In genomic region chr13:30803791-30804190, GRCh38 we compare ENCODE assay signal across 15 cellular contexts.
DNase-seq lines count a peak whose midpoint lies in the region; ATAC-seq and TF ChIP-seq lines count a peak whose summit lies in the region.
"Had no signal": no experiment of that assay in that cellular context is flagged by ENCODE, and none has a peak within 500 bp of the region (broad histone marks: within the 10 kb centered on the region; RNA-seq: fewer than 3 reads in every experiment).

No MANE protein-coding gene starts in this region.

- H2BK5ac ChIP-seq in IMR-90 (ENCODE audit: low read depth, low read length, poor library complexity, severe bottlenecking) = no peak overlapping the region

- WGBS in IMR-90 (ENCODE audit: extremely low coverage in 2 of 2, insufficient read length in 1 of 2), 2 experiments = 65% methylated on average over 4 of the region's 5 CpGs; no CpG with 5 or more reads in 1 of the 2 experiments
- WGBS in suprapubic skin = 80% methylated on average over 4 of the region's 5 CpGs

- TF ChIP-seq EP300 in suprapubic skin (IDR thresholded peaks at IDR 0.05) = no peak

- TF ChIP-seq RAD21 in IMR-90 (IDR thresholded peaks at IDR 0.05; ENCODE audit: low read length) = no peak

- peak overlapping the region; percentile 84 for H3K4ac ChIP-seq in IMR-90 (ENCODE audit: low read depth, low read length)

- H3K9me1 ChIP-seq in IMR-90 (ENCODE audit: insufficient read depth, low read length) = peaks cover 5% of the 10 kb centered on the region; the same call in 1 of the 2 replicates

- in situ Hi-C loops in IMR-90 (cut with MboI; ENCODE audit: low sequenced_read_pairs) = loop anchor here (10.0 to 25.0 kb wide), 3 partner anchors 211 to 669 kb away; partner anchors contain the start of gene HMGB1

- H3K56ac ChIP-seq in IMR-90 (ENCODE audit: extremely low read depth, insufficient read depth, low read length) = no peak overlapping the region

- H3K27me3 ChIP-seq in IMR-90 (ENCODE audit: control insufficient read depth, insufficient read depth, low read length) (no peaks in the 10 kb centered on the region), breast epithelium (no peaks in the 10 kb centered on the region), muscle layer of duodenum (ENCODE audit: low read depth, low read length) (no peaks in the 10 kb centered on the region), suprapubic skin (no peaks in the 10 kb centered on the region)
- H3K27me3 ChIP-seq: adrenal gland, uterus had no signal

- no peak overlapping the region for H2AK9ac ChIP-seq in IMR-90 (replicated peaks; ENCODE audit: low read depth, low read length, poor library complexity)

- H3K4me1 ChIP-seq in IMR-90 (ENCODE audit: control insufficient read depth, insufficient read depth, low read length) (peaks cover 17% of the 10 kb centered on the region), breast epithelium (peaks cover 9 to 15% of the 10 kb centered on the region in 2 donors), muscle layer of duodenum (ENCODE audit: control insufficient read depth in 1 of 2, insufficient read depth in 2 of 2, low read length in 2 of 2) (peaks cover 6 to 8% of the 10 kb centered on the region in 2 donors), suprapubic skin (peaks cover 35% of the 10 kb centered on the region)
- H3K4me1 ChIP-seq: uterus had no signal

- H3K14ac ChIP-seq in IMR-90 (replicated peaks; ENCODE audit: low read depth, low read length) = 0 out of 2 replicates have a peak overlapping the region, but pooled peaks have one; percentile 57

- no peak for DNase-seq in IMR-90
- no peak for DNase-seq in breast epithelium (ENCODE audit: low spot score in 2 of 2)
- DNase-seq in suprapubic skin (ENCODE audit: low spot score in 2 of 2) = no peak
- no peak for DNase-seq in HuH-7 (ENCODE audit: low spot score)
- DNase-seq in COR-L47 (lab: John Stamatoyannopoulos, UW) = no peak
- DNase-seq: activated CD4-positive, alpha-beta T cell treated with anti-CD3 and anti-CD28 coated beads, Interleukin-2, amount 10 ng/mL, durations not matched to agents 7 days and 5 days; activated T-cell treated with anti-CD3 and anti-CD28 coated beads, Interleukin-2, amount 50 U/mL, for 24 hours; DND-41; left colon; NCI-H1092; NCI-H2171; uterus had no signal

- H3K36me3 ChIP-seq in IMR-90 (ENCODE audit: control insufficient read depth, insufficient read depth, low read length) (no peaks in the 10 kb centered on the region), breast epithelium (no peaks in the 10 kb centered on the region), muscle layer of duodenum (ENCODE audit: control insufficient read depth in 1 of 2, insufficient read depth in 2 of 2, low read length in 2 of 2) (no peaks in the 10 kb centered on the region), suprapubic skin (no peaks in the 10 kb centered on the region)
- H3K36me3 ChIP-seq: adrenal gland, uterus had no signal

- H2BK15ac ChIP-seq in IMR-90 (ENCODE audit: low read depth, low read length) = peak overlapping the region; percentile 78; the same call in 2 of the 3 replicates

- CTCF ChIA-PET in IMR-90 (lab: Yijun Ruan, JAX) = no interaction called here

- peak overlapping the region; percentile 65; the same call in 1 of the 2 replicates for H2BK20ac ChIP-seq in IMR-90 (ENCODE audit: low read depth, low read length)

- TF ChIP-seq CTCF in IMR-90 (conservative IDR thresholded peaks at IDR 0.05; ENCODE audit: low read depth, low read length) = no peak
- TF ChIP-seq CTCF in breast epithelium (IDR thresholded peaks at IDR 0.05) = no peak
- no peak for TF ChIP-seq CTCF in suprapubic skin (IDR thresholded peaks at IDR 0.05)

- no peak overlapping the region; the same call in 1 of the 2 replicates for H3K18ac ChIP-seq in IMR-90 (ENCODE audit: low read depth, low read length)

- no peak for TF ChIP-seq POLR2A in IMR-90 (IDR thresholded peaks at IDR 0.05; ENCODE audit: low read depth, low read length)
- no peak for TF ChIP-seq POLR2A in breast epithelium (IDR thresholded peaks at IDR 0.05)
- TF ChIP-seq POLR2A in suprapubic skin (IDR thresholded peaks at IDR 0.05) = no peak

- H3K79me1 ChIP-seq in IMR-90 (ENCODE audit: low read depth in 1 of 2, low read length in 2 of 2) = no peaks in the 10 kb centered on the region

- H3K4me2 ChIP-seq in IMR-90 (ENCODE audit: low read depth, low read length) = no peak overlapping the region

- peak overlapping the region in 1 of 2 experiments; percentile 59; a peak in 1 of 4 replicates for H4K8ac ChIP-seq in IMR-90 (ENCODE audit: low read depth in 2 of 2, low read length in 2 of 2)

- H2BK120ac ChIP-seq in IMR-90 (ENCODE audit: low read depth, low read length) = peak overlapping the region; percentile 94

- H3K9me3 ChIP-seq in IMR-90 (ENCODE audit: control insufficient read depth, insufficient read depth, low read length) (no peaks in the 10 kb centered on the region), breast epithelium (no peaks in the 10 kb centered on the region), muscle layer of duodenum (ENCODE audit: control insufficient read depth in 1 of 2, low read length in 2 of 2) (no peaks in the 10 kb centered on the region), suprapubic skin (no peaks in the 10 kb centered on the region)
- H3K9me3 ChIP-seq: adrenal gland, uterus had no signal

- dilution Hi-C loops in IMR-90 (cut with HindIII; ENCODE audit: low sequenced_read_pairs, unreplicated experiment) = no loop called here

- H3K9ac ChIP-seq in IMR-90 (ENCODE audit: low read depth, low read length) = no peak overlapping the region

- H4K5ac ChIP-seq in IMR-90 (ENCODE audit: low read depth, low read length) = no peak overlapping the region; the same call in 1 of the 2 replicates

- ATAC-seq in IMR-90 (ENCODE audit: low read depth) (no peak), GM21423 (IDR thresholded peaks at IDR 0.05; ENCODE audit: unreplicated experiment) (no peak)

- intact Hi-C loops in IMR-90 (cut with micrococcal nuclease) (loop anchor here (1.0 to 10.0 kb wide), 7 partner anchors 124 to 671 kb away; partner anchors contain the start of gene USPL1), breast epithelium (cut with DNase I; ENCODE audit: low total_unique reads) (no loop called here)

- H3K4me3 ChIP-seq in IMR-90 (ENCODE audit: insufficient read depth, low read depth, low read length) (no peak overlapping the region), breast epithelium (peak overlapping the region in 2 of 3 donors; percentile 50 to 69), muscle layer of duodenum (ENCODE audit: low read depth in 1 of 2, low read length in 2 of 2) (peak overlapping the region; percentile 57 to 61), suprapubic skin (peak overlapping the region; percentile 36)

- no peaks in the 10 kb centered on the region for H4K20me1 ChIP-seq in IMR-90 (ENCODE audit: insufficient read depth, low read length)

- no peak overlapping the region for H3K23ac ChIP-seq in IMR-90 (ENCODE audit: low read depth, low read length)

- POLR2A ChIA-PET in IMR-90 (lab: Charles Lee; ENCODE audit: unreplicated experiment) = no interaction called here

- peak overlapping the region; percentile 56 for H4K91ac ChIP-seq in IMR-90 (ENCODE audit: insufficient read depth, low read depth, low read length)

- H2AK5ac ChIP-seq in IMR-90 (ENCODE audit: low read depth, low read length) = peak overlapping the region; percentile 83

- H3K27ac ChIP-seq in IMR-90 (ENCODE audit: insufficient read depth, low read length) = no peak overlapping the region
- peak overlapping the region; percentile 73 to 85 for H3K27ac ChIP-seq in breast epithelium
- no peak overlapping the region for H3K27ac ChIP-seq in muscle layer of duodenum (ENCODE audit: low read length)
- no peak overlapping the region for H3K27ac ChIP-seq in suprapubic skin

- BruUV-seq in IMR-90 (replicated peaks; lab: Mats Ljungman, UMichigan) = no TSS peak

- peak overlapping the region; percentile 1 for H2AFZ ChIP-seq in IMR-90 (replicated peaks; ENCODE audit: low read length, poor library complexity)

TF ChIP-seq in IMR-90, 13 proteins besides CTCF, POLR2A, EP300 and RAD21:
- no peak for TF ChIP-seq CEBPB (IDR thresholded peaks at IDR 0.05; ENCODE audit: low read depth, low read length)
TF ChIP-seq in IMR-90: peak in this region for 0.

Comparison
In these comparisons a context has a peak if more than half of its experiments do, and no peak if none do; other contexts are left out.
1. H3K27ac ChIP-seq: peak in breast epithelium (2 of 2); none in IMR-90 (single experiment), muscle layer of duodenum (single experiment) and suprapubic skin (single experiment).